In the genomic region with DNA sequence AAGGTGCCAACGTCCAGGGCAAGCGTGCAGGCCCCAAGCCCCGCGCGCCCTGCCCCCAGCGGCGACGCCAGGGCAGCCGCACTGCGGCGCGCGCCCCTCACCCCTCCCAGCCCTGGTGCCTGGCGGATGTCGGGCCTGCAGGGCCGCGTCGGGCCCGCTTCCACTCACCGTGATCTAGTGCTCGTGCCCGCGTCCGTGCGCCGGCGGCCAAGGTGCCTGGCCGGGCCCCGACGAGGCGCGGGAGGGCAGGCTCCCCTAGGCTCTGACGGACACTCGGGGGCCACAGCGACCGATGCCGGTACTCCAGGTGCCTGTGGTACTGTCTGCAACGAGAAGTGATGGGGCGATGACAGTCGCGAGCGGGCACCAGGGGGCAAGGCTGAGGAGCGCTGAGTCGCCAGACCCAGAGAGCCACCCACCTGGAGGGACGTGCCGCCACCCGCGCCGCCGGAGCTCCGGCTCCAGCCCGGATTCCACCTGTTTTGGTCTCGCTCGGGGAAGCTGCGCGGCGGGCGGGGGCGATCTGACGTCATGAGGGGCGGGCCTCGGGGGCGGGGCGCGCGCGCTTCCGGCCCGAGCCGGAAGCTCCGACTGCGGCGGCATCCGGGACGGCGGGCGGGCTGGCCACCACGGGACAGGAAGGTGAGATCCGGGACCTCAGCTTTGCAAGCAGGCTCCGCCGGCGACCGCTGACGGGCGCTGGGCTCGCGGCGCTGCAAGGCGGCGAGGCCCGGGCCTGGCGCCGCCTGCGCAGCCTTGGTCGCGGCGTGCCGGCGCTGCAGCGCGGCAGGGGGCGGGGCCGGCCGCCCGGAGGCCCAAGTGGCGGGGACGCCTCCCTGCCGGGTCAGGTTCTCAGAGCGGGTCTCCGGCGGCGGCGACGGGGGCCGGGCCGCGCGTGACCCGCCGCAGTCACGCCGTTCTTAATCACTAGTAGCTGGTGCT, we compare ENCODE assay signal across 1 cellular context.
TF ChIP-seq lines count a peak whose summit lies in the region.

A gene with protein sequence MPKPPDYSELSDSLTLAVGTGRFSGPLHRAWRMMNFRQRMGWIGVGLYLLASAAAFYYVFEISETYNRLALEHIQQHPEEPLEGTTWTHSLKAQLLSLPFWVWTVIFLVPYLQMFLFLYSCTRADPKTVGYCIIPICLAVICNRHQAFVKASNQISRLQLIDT (plus strand): TSS at position 927 of the 942 bp plus-strand sequence. CDS start 89 bp downstream, outside the sequence.
A gene with protein sequence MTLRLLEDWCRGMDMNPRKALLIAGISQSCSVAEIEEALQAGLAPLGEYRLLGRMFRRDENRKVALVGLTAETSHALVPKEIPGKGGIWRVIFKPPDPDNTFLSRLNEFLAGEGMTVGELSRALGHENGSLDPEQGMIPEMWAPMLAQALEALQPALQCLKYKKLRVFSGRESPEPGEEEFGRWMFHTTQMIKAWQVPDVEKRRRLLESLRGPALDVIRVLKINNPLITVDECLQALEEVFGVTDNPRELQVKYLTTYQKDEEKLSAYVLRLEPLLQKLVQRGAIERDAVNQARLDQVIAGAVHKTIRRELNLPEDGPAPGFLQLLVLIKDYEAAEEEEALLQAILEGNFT (minus strand): TSS at position 507 of the 942 bp plus-strand sequence. CDS start 655 bp downstream, outside the sequence.

TF ChIP-seq in HepG2, 621 proteins besides CTCF, POLR2A, EP300 and RAD21 (continued from another document and continues in another):
- TF ChIP-seq SMAD1 (CRISPR knock-in tag; IDR thresholded peaks at IDR 0.05; ENCODE audit: borderline replicate concordance, low read depth) (peak; percentile 95; the same call in 1 of the 2 replicates), ZNF274 (CRISPR knock-in tag; IDR thresholded peaks at IDR 0.05) (peak; percentile 81; the same call in 1 of the 2 replicates), ZNF160 (CRISPR knock-in tag; IDR thresholded peaks at IDR 0.05) (0 out of 2 replicates have a peak, but pooled peaks have one; percentile 64), ZNF263 (CRISPR knock-in tag; IDR thresholded peaks at IDR 0.05) (0 out of 2 replicates have a peak, but pooled peaks have one; percentile 26), AGO2 (optimal IDR thresholded peaks at IDR 0.05; ENCODE audit: low read depth, low read length) (peak; percentile 78), SP2 (CRISPR knock-in tag; IDR thresholded peaks at IDR 0.05) (no peak), DNMT1 (CRISPR knock-in tag; IDR thresholded peaks at IDR 0.05) (peak; percentile 87; the same call in 1 of the 2 replicates), ZNF354B (CRISPR knock-in tag; IDR thresholded peaks at IDR 0.05) (peak; percentile 56; the same call in 1 of the 2 replicates), NFE2 (CRISPR knock-in tag; IDR thresholded peaks at IDR 0.05) (no peak; the same call in 1 of the 2 replicates), REL (CRISPR knock-in tag; conservative IDR thresholded peaks at IDR 0.05) (peak; percentile 71; the same call in 1 of the 2 replicates), NFYB (CRISPR knock-in tag; IDR thresholded peaks at IDR 0.05) (no peak), CC2D1A (CRISPR knock-in tag; IDR thresholded peaks at IDR 0.05) (no peak), ZNF850 (CRISPR knock-in tag; conservative IDR thresholded peaks at IDR 0.05) (0 out of 2 replicates have a peak, but pooled peaks have one; percentile 54), MED8 (CRISPR knock-in tag; IDR thresholded peaks at IDR 0.05; ENCODE audit: insufficient replicate concordance) (peak; percentile 3), MIXL1 (CRISPR knock-in tag; IDR thresholded peaks at IDR 0.05) (peak; percentile 19; the same call in 1 of the 2 replicates), ZSCAN22 (CRISPR knock-in tag; IDR thresholded peaks at IDR 0.05) (0 out of 2 replicates have a peak, but pooled peaks have one; percentile 44), XBP1 (CRISPR knock-in tag; IDR thresholded peaks at IDR 0.05) (peak; percentile 8; the same call in 1 of the 2 replicates), ZNF343 (CRISPR knock-in tag; IDR thresholded peaks at IDR 0.05) (no peak), ZC3H4 (CRISPR knock-in tag; IDR thresholded peaks at IDR 0.05; ENCODE audit: borderline replicate concordance) (no peak), TGIF2 (CRISPR knock-in tag; IDR thresholded peaks at IDR 0.05) (peak; percentile 46; the same call in 1 of the 2 replicates), RNF2 (conservative IDR thresholded peaks at IDR 0.05; ENCODE audit: low read depth) (0 out of 2 replicates have a peak, but pooled peaks have one; percentile 28), ZNF337 (CRISPR knock-in tag; IDR thresholded peaks at IDR 0.05; ENCODE audit: borderline replicate concordance, low read depth) (peak; percentile 79; the same call in 1 of the 2 replicates), WIZ (CRISPR knock-in tag; IDR thresholded peaks at IDR 0.05) (0 out of 2 replicates have a peak, but pooled peaks have one; percentile 24), MEIS2 (CRISPR knock-in tag; IDR thresholded peaks at IDR 0.05) (0 out of 2 replicates have a peak, but pooled peaks have one; percentile 11), FOXP1 (IDR thresholded peaks at IDR 0.05) (no peak), FOXP1 (CRISPR knock-in tag; IDR thresholded peaks at IDR 0.05) (no peak), RXRB (CRISPR knock-in tag; IDR thresholded peaks at IDR 0.05; ENCODE audit: borderline replicate concordance) (peak; percentile 37; the same call in 1 of the 2 replicates), NRL (CRISPR knock-in tag; IDR thresholded peaks at IDR 0.05; ENCODE audit: borderline replicate concordance) (peak; percentile 68; the same call in 1 of the 2 replicates), HOXA5 (CRISPR knock-in tag; IDR thresholded peaks at IDR 0.05) (peak; percentile 83; the same call in 1 of the 2 replicates)
- TF ChIP-seq, protein P1, sequence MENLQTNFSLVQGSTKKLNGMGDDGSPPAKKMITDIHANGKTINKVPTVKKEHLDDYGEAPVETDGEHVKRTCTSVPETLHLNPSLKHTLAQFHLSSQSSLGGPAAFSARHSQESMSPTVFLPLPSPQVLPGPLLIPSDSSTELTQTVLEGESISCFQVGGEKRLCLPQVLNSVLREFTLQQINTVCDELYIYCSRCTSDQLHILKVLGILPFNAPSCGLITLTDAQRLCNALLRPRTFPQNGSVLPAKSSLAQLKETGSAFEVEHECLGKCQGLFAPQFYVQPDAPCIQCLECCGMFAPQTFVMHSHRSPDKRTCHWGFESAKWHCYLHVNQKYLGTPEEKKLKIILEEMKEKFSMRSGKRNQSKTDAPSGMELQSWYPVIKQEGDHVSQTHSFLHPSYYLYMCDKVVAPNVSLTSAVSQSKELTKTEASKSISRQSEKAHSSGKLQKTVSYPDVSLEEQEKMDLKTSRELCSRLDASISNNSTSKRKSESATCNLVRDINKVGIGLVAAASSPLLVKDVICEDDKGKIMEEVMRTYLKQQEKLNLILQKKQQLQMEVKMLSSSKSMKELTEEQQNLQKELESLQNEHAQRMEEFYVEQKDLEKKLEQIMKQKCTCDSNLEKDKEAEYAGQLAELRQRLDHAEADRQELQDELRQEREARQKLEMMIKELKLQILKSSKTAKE (CRISPR knock-in tag; IDR thresholded peaks at IDR 0.05; ENCODE audit: borderline replicate concordance) = peak; percentile 61; the same call in 1 of the 2 replicates
- TF ChIP-seq, protein P2, sequence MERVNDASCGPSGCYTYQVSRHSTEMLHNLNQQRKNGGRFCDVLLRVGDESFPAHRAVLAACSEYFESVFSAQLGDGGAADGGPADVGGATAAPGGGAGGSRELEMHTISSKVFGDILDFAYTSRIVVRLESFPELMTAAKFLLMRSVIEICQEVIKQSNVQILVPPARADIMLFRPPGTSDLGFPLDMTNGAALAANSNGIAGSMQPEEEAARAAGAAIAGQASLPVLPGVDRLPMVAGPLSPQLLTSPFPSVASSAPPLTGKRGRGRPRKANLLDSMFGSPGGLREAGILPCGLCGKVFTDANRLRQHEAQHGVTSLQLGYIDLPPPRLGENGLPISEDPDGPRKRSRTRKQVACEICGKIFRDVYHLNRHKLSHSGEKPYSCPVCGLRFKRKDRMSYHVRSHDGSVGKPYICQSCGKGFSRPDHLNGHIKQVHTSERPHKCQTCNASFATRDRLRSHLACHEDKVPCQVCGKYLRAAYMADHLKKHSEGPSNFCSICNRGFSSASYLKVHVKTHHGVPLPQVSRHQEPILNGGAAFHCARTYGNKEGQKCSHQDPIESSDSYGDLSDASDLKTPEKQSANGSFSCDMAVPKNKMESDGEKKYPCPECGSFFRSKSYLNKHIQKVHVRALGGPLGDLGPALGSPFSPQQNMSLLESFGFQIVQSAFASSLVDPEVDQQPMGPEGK (CRISPR knock-in tag; IDR thresholded peaks at IDR 0.05) = peak; percentile 2; the same call in 1 of the 2 replicates
- TF ChIP-seq, protein P3, sequence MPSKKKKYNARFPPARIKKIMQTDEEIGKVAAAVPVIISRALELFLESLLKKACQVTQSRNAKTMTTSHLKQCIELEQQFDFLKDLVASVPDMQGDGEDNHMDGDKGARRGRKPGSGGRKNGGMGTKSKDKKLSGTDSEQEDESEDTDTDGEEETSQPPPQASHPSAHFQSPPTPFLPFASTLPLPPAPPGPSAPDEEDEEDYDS (CRISPR knock-in tag; IDR thresholded peaks at IDR 0.05) = peak; percentile 12; the same call in 1 of the 2 replicates
- TF ChIP-seq, protein P4, sequence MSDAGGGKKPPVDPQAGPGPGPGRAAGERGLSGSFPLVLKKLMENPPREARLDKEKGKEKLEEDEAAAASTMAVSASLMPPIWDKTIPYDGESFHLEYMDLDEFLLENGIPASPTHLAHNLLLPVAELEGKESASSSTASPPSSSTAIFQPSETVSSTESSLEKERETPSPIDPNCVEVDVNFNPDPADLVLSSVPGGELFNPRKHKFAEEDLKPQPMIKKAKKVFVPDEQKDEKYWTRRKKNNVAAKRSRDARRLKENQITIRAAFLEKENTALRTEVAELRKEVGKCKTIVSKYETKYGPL (CRISPR knock-in tag; IDR thresholded peaks at IDR 0.05) = 0 out of 2 replicates have a peak, but pooled peaks have one; percentile 35
- TF ChIP-seq, protein P5, sequence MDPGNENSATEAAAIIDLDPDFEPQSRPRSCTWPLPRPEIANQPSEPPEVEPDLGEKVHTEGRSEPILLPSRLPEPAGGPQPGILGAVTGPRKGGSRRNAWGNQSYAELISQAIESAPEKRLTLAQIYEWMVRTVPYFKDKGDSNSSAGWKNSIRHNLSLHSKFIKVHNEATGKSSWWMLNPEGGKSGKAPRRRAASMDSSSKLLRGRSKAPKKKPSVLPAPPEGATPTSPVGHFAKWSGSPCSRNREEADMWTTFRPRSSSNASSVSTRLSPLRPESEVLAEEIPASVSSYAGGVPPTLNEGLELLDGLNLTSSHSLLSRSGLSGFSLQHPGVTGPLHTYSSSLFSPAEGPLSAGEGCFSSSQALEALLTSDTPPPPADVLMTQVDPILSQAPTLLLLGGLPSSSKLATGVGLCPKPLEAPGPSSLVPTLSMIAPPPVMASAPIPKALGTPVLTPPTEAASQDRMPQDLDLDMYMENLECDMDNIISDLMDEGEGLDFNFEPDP (CRISPR knock-in tag; conservative IDR thresholded peaks at IDR 0.05) = no peak
- TF ChIP-seq, protein P6, sequence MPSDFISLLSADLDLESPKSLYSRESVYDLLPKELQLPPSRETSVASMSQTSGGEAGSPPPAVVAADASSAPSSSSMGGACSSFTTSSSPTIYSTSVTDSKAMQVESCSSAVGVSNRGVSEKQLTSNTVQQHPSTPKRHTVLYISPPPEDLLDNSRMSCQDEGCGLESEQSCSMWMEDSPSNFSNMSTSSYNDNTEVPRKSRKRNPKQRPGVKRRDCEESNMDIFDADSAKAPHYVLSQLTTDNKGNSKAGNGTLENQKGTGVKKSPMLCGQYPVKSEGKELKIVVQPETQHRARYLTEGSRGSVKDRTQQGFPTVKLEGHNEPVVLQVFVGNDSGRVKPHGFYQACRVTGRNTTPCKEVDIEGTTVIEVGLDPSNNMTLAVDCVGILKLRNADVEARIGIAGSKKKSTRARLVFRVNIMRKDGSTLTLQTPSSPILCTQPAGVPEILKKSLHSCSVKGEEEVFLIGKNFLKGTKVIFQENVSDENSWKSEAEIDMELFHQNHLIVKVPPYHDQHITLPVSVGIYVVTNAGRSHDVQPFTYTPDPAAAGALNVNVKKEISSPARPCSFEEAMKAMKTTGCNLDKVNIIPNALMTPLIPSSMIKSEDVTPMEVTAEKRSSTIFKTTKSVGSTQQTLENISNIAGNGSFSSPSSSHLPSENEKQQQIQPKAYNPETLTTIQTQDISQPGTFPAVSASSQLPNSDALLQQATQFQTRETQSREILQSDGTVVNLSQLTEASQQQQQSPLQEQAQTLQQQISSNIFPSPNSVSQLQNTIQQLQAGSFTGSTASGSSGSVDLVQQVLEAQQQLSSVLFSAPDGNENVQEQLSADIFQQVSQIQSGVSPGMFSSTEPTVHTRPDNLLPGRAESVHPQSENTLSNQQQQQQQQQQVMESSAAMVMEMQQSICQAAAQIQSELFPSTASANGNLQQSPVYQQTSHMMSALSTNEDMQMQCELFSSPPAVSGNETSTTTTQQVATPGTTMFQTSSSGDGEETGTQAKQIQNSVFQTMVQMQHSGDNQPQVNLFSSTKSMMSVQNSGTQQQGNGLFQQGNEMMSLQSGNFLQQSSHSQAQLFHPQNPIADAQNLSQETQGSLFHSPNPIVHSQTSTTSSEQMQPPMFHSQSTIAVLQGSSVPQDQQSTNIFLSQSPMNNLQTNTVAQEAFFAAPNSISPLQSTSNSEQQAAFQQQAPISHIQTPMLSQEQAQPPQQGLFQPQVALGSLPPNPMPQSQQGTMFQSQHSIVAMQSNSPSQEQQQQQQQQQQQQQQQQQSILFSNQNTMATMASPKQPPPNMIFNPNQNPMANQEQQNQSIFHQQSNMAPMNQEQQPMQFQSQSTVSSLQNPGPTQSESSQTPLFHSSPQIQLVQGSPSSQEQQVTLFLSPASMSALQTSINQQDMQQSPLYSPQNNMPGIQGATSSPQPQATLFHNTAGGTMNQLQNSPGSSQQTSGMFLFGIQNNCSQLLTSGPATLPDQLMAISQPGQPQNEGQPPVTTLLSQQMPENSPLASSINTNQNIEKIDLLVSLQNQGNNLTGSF (CRISPR knock-in tag; IDR thresholded peaks at IDR 0.05) = peak; percentile 79; the same call in 1 of the 2 replicates
- TF ChIP-seq, protein P7, sequence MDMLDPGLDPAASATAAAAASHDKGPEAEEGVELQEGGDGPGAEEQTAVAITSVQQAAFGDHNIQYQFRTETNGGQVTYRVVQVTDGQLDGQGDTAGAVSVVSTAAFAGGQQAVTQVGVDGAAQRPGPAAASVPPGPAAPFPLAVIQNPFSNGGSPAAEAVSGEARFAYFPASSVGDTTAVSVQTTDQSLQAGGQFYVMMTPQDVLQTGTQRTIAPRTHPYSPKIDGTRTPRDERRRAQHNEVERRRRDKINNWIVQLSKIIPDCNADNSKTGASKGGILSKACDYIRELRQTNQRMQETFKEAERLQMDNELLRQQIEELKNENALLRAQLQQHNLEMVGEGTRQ (IDR thresholded peaks at IDR 0.05; ENCODE audit: low read depth, low read length) = no peak
- TF ChIP-seq, protein P7 (CRISPR knock-in tag; IDR thresholded peaks at IDR 0.05; ENCODE audit: borderline replicate concordance) = 0 out of 2 replicates have a peak, but pooled peaks have one; percentile 2
- TF ChIP-seq, protein P8, sequence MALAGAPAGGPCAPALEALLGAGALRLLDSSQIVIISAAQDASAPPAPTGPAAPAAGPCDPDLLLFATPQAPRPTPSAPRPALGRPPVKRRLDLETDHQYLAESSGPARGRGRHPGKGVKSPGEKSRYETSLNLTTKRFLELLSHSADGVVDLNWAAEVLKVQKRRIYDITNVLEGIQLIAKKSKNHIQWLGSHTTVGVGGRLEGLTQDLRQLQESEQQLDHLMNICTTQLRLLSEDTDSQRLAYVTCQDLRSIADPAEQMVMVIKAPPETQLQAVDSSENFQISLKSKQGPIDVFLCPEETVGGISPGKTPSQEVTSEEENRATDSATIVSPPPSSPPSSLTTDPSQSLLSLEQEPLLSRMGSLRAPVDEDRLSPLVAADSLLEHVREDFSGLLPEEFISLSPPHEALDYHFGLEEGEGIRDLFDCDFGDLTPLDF (CRISPR knock-in tag; IDR thresholded peaks at IDR 0.05) = peak; percentile 55
